In genomic region chr20:44810061-44810390, GRCh38 we compare ENCODE assay signal across 13 cellular contexts. TPM values are rescaled to one million over a fixed set of nuclear protein-coding genes. Genes with fewer than 3 reads are reported as not detected.
DNase-seq lines count a peak whose midpoint lies in the region; ATAC-seq, FAIRE-seq and TF ChIP-seq lines count a peak whose summit lies in the region.
"Had no signal": no experiment of that assay in that cellular context is flagged by ENCODE, and none has a peak within 500 bp of the region (broad histone marks: within the 10 kb centered on the region; RNA-seq: fewer than 3 reads in every experiment).

No MANE protein-coding gene starts in this region.

- peaks cover 66% of the 10 kb centered on the region for H3K27me3 Mint-ChIP-seq in nephron progenitor cell (ENCODE audit: low read depth, poor library complexity)

- H3K4me3 Mint-ChIP-seq in nephron progenitor cell: peak overlapping the region; percentile 81

- H3K4me1 Mint-ChIP-seq in nephron progenitor cell: peaks cover 47% of the 10 kb centered on the region

- DNase-seq in A673 (ENCODE audit: low spot score): no peak
- no peak for DNase-seq in HAP-1 (ENCODE audit: low spot score in 2 of 2)
- no peak for DNase-seq in nephron progenitor cell
- DNase-seq in GM12892 (ENCODE audit: insufficient read length): no peak
- DNase-seq in ureter (ENCODE audit: low spot score): no peak
- DNase-seq: heart right ventricle, Kasumi-1, NCI-H226 had no signal

- H3K9me3 ChIP-seq in A673 (ENCODE audit: low read depth, low read length, poor library complexity, severe bottlenecking) (no peaks in the 10 kb centered on the region), HAP-1 (no peaks in the 10 kb centered on the region), ectodermal cell (ENCODE audit: control insufficient read depth, low read length) (no peaks in the 10 kb centered on the region)

- WGBS in ectodermal cell, 2 experiments: 1% methylated on average over 49 of the region's 49 CpGs

- H3K36me3 ChIP-seq in A673 (ENCODE audit: insufficient read depth, low read length, poor library complexity, severe bottlenecking) (no peaks in the 10 kb centered on the region), HAP-1 (replicated peaks) (no peaks in the 10 kb centered on the region), ectodermal cell (ENCODE audit: control insufficient read depth, insufficient read depth, low read length) (no peaks in the 10 kb centered on the region)
- H3K36me3 ChIP-seq: heart right ventricle had no signal

- no TSS peak for BruUV-seq in A673 (replicated peaks; lab: Mats Ljungman, UMichigan)

- no peak for FAIRE-seq in GM12892 (lab: Jason Lieb, UNC)

- no peak for TF ChIP-seq CTCF in A673 (conservative IDR thresholded peaks at IDR 0.05; ENCODE audit: low read depth, low read length)
- no peak for TF ChIP-seq CTCF in nephron progenitor cell (IDR thresholded peaks at IDR 0.05)

- no peak for ATAC-seq in GM21360 (IDR thresholded peaks at IDR 0.05; ENCODE audit: unreplicated experiment)
- ATAC-seq in HG03039 (IDR thresholded peaks at IDR 0.05; ENCODE audit: unreplicated experiment): no peak

- TF ChIP-seq POLR2A in GM12892 (IDR thresholded peaks at IDR 0.05; ENCODE audit: low read depth, low read length): no peak

- H3K9me3 Mint-ChIP-seq in nephron progenitor cell: peaks cover 14% of the 10 kb centered on the region

- no peak overlapping the region for H3K27ac ChIP-seq in A673 (ENCODE audit: low read depth, low read length, poor library complexity, severe bottlenecking)
- H3K27ac ChIP-seq in ectodermal cell (ENCODE audit: insufficient read depth, low read depth, low read length, poor library complexity, severe bottlenecking): no peak overlapping the region
- H3K27ac ChIP-seq: C4-2B, heart right ventricle had no signal

- no peaks in the 10 kb centered on the region for H3K36me3 Mint-ChIP-seq in nephron progenitor cell (ENCODE audit: low read depth)

- H3K4me3 ChIP-seq in A673 (ENCODE audit: low read depth, low read length, poor library complexity, severe bottlenecking) (peak overlapping the region; percentile 28), HAP-1 (peak overlapping the region; percentile 29), ectodermal cell (ENCODE audit: insufficient read depth, low read depth, low read length) (peak overlapping the region; percentile 35)

- CTCF ChIA-PET in A673 (lab: Charles Lee): interaction anchor here (1.1 kb wide), 1 partner anchor 62 kb away, joined by 6 read pairs; no protein-coding TSS in a partner anchor

- H3K27me3 ChIP-seq in A673 (replicated peaks; ENCODE audit: insufficient read depth, low read depth, low read length, poor library complexity) (peaks cover 64% of the 10 kb centered on the region), HAP-1 (ENCODE audit: low read depth) (no peaks in the 10 kb centered on the region), ectodermal cell (ENCODE audit: control insufficient read depth, insufficient read depth, low read length, poor library complexity, severe bottlenecking) (peaks cover 68% of the 10 kb centered on the region)

- in situ Hi-C loops in HAP-1 (cut with MboI; ENCODE audit: low sequenced_read_pairs): no loop called here

- no peaks in the 10 kb centered on the region for H3K4me1 ChIP-seq in A673 (ENCODE audit: insufficient read depth, low read length, poor library complexity, severe bottlenecking)
- H3K4me1 ChIP-seq in HAP-1: peaks cover 3% of the 10 kb centered on the region; the same call in 1 of the 2 replicates
- H3K4me1 ChIP-seq in ectodermal cell (ENCODE audit: control insufficient read depth, insufficient read depth, low read length): peaks cover 4% of the 10 kb centered on the region

- H3K27ac Mint-ChIP-seq in nephron progenitor cell: no peak overlapping the region

- POLR2A ChIA-PET in A673 (lab: Charles Lee; ENCODE audit: low non-redundant PET): no interaction called here

- intact Hi-C loops in A673 (cut with micrococcal nuclease; ENCODE audit: unreplicated experiment): no loop called here

RNA-seq across cellular contexts. Expression of gene RIMS4, which starts 0.3 kb away (rescaled TPM):
- total RNA-seq in A673 (2021): 0.24 and 0.39 TPM in 2 replicates
- polyA plus RNA-seq in ectodermal cell (2013, experiment 1 of 4): 6.9 TPM
- 6.5 TPM for polyA plus RNA-seq in ectodermal cell (2013, experiment 2 of 4)
- polyA plus RNA-seq in ectodermal cell (2013, experiment 3 of 4): 6.4 TPM
- 6.1 TPM for polyA plus RNA-seq in ectodermal cell (2013, experiment 4 of 4)
- not detected for polyA plus RNA-seq in GM12892 (2012; ENCODE audit: missing spikeins)
- total RNA-seq in ureter: 0.44 TPM
- total RNA-seq: T-helper 2 cell treated with Interferon-gamma antibody and Interleukin-4, amounts not matched to agents 100 ng/mL and 5 ng/mL, for 36 hours had no signal
